Comparison of ENCODE assay signal across 21 cellular contexts in genomic region chr5:108046955-108047670, GRCh38.
DNase-seq lines count a peak whose midpoint lies in the region; ATAC-seq, FAIRE-seq and TF ChIP-seq lines count a peak whose summit lies in the region.
"Had no signal": no experiment of that assay in that cellular context is flagged by ENCODE, and none has a peak within 500 bp of the region (broad histone marks: within the 10 kb centered on the region; RNA-seq: fewer than 3 reads in every experiment).

No MANE protein-coding gene starts in this region.

- no peak overlapping the region for H3K4me3 Mint-ChIP-seq in astrocyte (ENCODE audit: unreplicated experiment)
- no peak overlapping the region for H3K4me3 Mint-ChIP-seq in neural progenitor cell
- H3K4me3 Mint-ChIP-seq in stimulated activated effector memory CD8-positive, alpha-beta T cell treated with anti-CD3 and anti-CD28 coated beads, Interleukin-12 subunit alpha, Interleukin-12 subunit beta, amount 100 ng/mL, for 72 hours, result no peak overlapping the region
- H3K4me3 Mint-ChIP-seq: CD4-positive, alpha-beta memory T cell; T-cell had no signal

- H3K36me3 Mint-ChIP-seq in astrocyte (ENCODE audit: low read depth, unreplicated experiment), result peaks cover 4% of the 10 kb centered on the region
- peaks cover 16% of the 10 kb centered on the region for H3K36me3 Mint-ChIP-seq in neural progenitor cell
- no peaks in the 10 kb centered on the region for H3K36me3 Mint-ChIP-seq in stimulated activated effector memory CD8-positive, alpha-beta T cell treated with anti-CD3 and anti-CD28 coated beads, Interleukin-12 subunit alpha, Interleukin-12 subunit beta, amount 100 ng/mL, for 72 hours

- H3K9ac ChIP-seq in astrocyte (ENCODE audit: low read length) (no peak overlapping the region), neural progenitor cell (no peak overlapping the region)
- H3K9ac ChIP-seq: GM23248, SK-N-SH had no signal

- no peak overlapping the region for H2AFZ ChIP-seq in astrocyte (ENCODE audit: low read depth, low read length)
- H2AFZ ChIP-seq in neural progenitor cell (replicated peaks), result no peak overlapping the region
- H2AFZ ChIP-seq: GM23248 had no signal

- H3K36me3 ChIP-seq in astrocyte (ENCODE audit: insufficient read depth, low read length) (no peaks in the 10 kb centered on the region), neural progenitor cell (no peaks in the 10 kb centered on the region)

- no peak overlapping the region for H3K4me3 ChIP-seq in astrocyte (ENCODE audit: insufficient read depth, low read depth, low read length)
- no peak overlapping the region for H3K4me3 ChIP-seq in neural progenitor cell
- H3K4me3 ChIP-seq: GM23248 had no signal

- H3K4me1 ChIP-seq in astrocyte (ENCODE audit: insufficient read depth, low read length) (no peaks in the 10 kb centered on the region), neural progenitor cell (peaks cover 4% of the 10 kb centered on the region)

- H3K27me3 Mint-ChIP-seq in astrocyte (ENCODE audit: low read depth, unreplicated experiment), result no peaks in the 10 kb centered on the region
- no peaks in the 10 kb centered on the region for H3K27me3 Mint-ChIP-seq in neural progenitor cell (ENCODE audit: insufficient read depth, low read depth)
- H3K27me3 Mint-ChIP-seq: CD4-positive, alpha-beta memory T cell; T-cell had no signal

- DNase-seq in ELF-1 (ENCODE audit: low read depth, low spot score) (peak; percentile 21), NCI-H524 treated with DMSO at 0.1 percent for 48 hours (lab: John Stamatoyannopoulos, UW) (peak; percentile 86), astrocyte (ENCODE audit: low read depth) (no peak), neural progenitor cell (ENCODE audit: low spot score) (peak; percentile 3), mesenteric fat pad (ENCODE audit: low spot score) (no peak)
- no peak for DNase-seq in stimulated activated effector memory CD8-positive, alpha-beta T cell treated with anti-CD3 and anti-CD28 coated beads, Interleukin-12 subunit alpha, Interleukin-12 subunit beta, amount 100 ng/mL, for 72 hours (ENCODE audit: low spot score in 2 of 2)
- DNase-seq: Calu3; CD4-positive, alpha-beta memory T cell; DMS79 treated with DMSO at 0.1 percent for 48 hours; GF-D8; GM23248; Kasumi-1; NCI-H1105 treated with DMSO at 0.1 percent for 48 hours; NCI-H187 treated with DMSO at 0.1 percent for 48 hours; NCI-H446; NCI-H774; SK-N-SH; T-cell had no signal

- H3K9me3 Mint-ChIP-seq in astrocyte (ENCODE audit: unreplicated experiment), result peaks cover 20% of the 10 kb centered on the region
- peaks cover 34% of the 10 kb centered on the region for H3K9me3 Mint-ChIP-seq in neural progenitor cell
- peaks cover 17% of the 10 kb centered on the region for H3K9me3 Mint-ChIP-seq in stimulated activated effector memory CD8-positive, alpha-beta T cell treated with anti-CD3 and anti-CD28 coated beads, Interleukin-12 subunit alpha, Interleukin-12 subunit beta, amount 100 ng/mL, for 72 hours

- no peak for FAIRE-seq in astrocyte (lab: Jason Lieb, UNC)
- FAIRE-seq: GM12891, GM18507 had no signal

- H3K27ac ChIP-seq in astrocyte (ENCODE audit: low read depth, low read length), result no peak overlapping the region
- no peak overlapping the region for H3K27ac ChIP-seq in neural progenitor cell
- H3K27ac ChIP-seq: GM23248 had no signal

- H3K27me3 ChIP-seq in astrocyte (ENCODE audit: insufficient read depth, low read length), result no peaks in the 10 kb centered on the region
- no peaks in the 10 kb centered on the region for H3K27me3 ChIP-seq in neural progenitor cell

- ATAC-seq in HG03135 (IDR thresholded peaks at IDR 0.05; ENCODE audit: unreplicated experiment), result no peak
- no peak for ATAC-seq in stimulated activated effector memory CD8-positive, alpha-beta T cell treated with anti-CD3 and anti-CD28 coated beads, Interleukin-12 subunit alpha, Interleukin-12 subunit beta, amount 100 ng/mL, for 72 hours
- ATAC-seq: T-cell had no signal

- H3K9me3 ChIP-seq in astrocyte (ENCODE audit: insufficient read depth, low read depth, low read length), result no peaks in the 10 kb centered on the region
- H3K9me3 ChIP-seq in neural progenitor cell (ENCODE audit: low read depth), result no peaks in the 10 kb centered on the region
- H3K9me3 ChIP-seq: SK-N-SH had no signal

- H3K4me2 ChIP-seq in astrocyte (ENCODE audit: low read length), result no peak overlapping the region
- no peak overlapping the region for H3K4me2 ChIP-seq in neural progenitor cell
- H3K4me2 ChIP-seq: SK-N-SH had no signal

- no peak for TF ChIP-seq CTCF in astrocyte (IDR thresholded peaks at IDR 0.05; ENCODE audit: insufficient read depth, low read depth, low read length)
- no peak for TF ChIP-seq CTCF in neural progenitor cell (IDR thresholded peaks at IDR 0.05)

- no peaks in the 10 kb centered on the region for H3K79me2 ChIP-seq in astrocyte (ENCODE audit: insufficient read depth, low read length)
- H3K79me2 ChIP-seq in neural progenitor cell (ENCODE audit: low read depth), result no peaks in the 10 kb centered on the region

- no peaks in the 10 kb centered on the region for H3K4me1 Mint-ChIP-seq in astrocyte (ENCODE audit: low read depth, unreplicated experiment)
- no peaks in the 10 kb centered on the region for H3K4me1 Mint-ChIP-seq in neural progenitor cell
- no peaks in the 10 kb centered on the region for H3K4me1 Mint-ChIP-seq in stimulated activated effector memory CD8-positive, alpha-beta T cell treated with anti-CD3 and anti-CD28 coated beads, Interleukin-12 subunit alpha, Interleukin-12 subunit beta, amount 100 ng/mL, for 72 hours
- H3K4me1 Mint-ChIP-seq: T-cell had no signal

- no peaks in the 10 kb centered on the region for H3F3A ChIP-seq in neural progenitor cell (ENCODE audit: low read depth)

- peak overlapping the region; percentile 31 for H3K27ac Mint-ChIP-seq in astrocyte (ENCODE audit: unreplicated experiment)
- no peak overlapping the region for H3K27ac Mint-ChIP-seq in neural progenitor cell
- no peak overlapping the region for H3K27ac Mint-ChIP-seq in stimulated activated effector memory CD8-positive, alpha-beta T cell treated with anti-CD3 and anti-CD28 coated beads, Interleukin-12 subunit alpha, Interleukin-12 subunit beta, amount 100 ng/mL, for 72 hours
- H3K27ac Mint-ChIP-seq: T-cell had no signal

- H4K20me1 ChIP-seq in astrocyte (ENCODE audit: insufficient read depth, low read length) (no peaks in the 10 kb centered on the region), neural progenitor cell (ENCODE audit: low read depth) (no peaks in the 10 kb centered on the region)

Comparison
In these comparisons a context has a peak if more than half of its experiments do, and no peak if none do; other contexts are left out.
1. DNase-seq: peak in ELF-1 (single experiment), NCI-H524 treated with DMSO at 0.1 percent for 48 hours (single experiment) and neural progenitor cell (single experiment); none in astrocyte (single experiment), mesenteric fat pad (single experiment) and stimulated activated effector memory CD8-positive, alpha-beta T cell treated with anti-CD3 and anti-CD28 coated beads, Interleukin-12 subunit alpha, Interleukin-12 subunit beta, amount 100 ng/mL, for 72 hours (0 of 2).